Comparison of ENCODE assay signal across 22 cellular contexts in the genomic region with DNA sequence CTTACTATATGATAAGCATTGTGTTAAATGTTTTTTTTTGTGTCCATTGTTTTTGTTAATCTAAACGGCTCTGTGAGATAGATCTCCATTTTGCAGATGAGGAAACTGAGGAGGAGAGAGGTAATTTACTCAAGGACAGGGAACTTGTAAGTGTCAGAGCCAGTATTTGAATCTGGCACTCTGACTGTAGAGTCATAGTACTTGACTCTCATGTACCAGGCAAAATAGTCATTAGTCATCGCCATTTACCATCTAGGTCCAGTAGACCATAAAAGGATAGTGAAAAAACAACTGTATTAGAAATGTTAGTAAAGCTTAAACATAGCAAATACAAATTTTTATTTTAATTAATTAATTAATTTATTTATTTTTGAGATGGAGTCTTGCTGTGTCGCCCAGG. TPM values are rescaled to one million over a fixed set of nuclear protein-coding genes. Genes with fewer than 3 reads are reported as not detected.
DNase-seq lines count a peak whose midpoint lies in the region; ATAC-seq and TF ChIP-seq lines count a peak whose summit lies in the region.
"Had no signal": no experiment of that assay in that cellular context is flagged by ENCODE, and none has a peak within 500 bp of the region (broad histone marks: within the 10 kb centered on the region; RNA-seq: fewer than 3 reads in every experiment).

No MANE protein-coding gene starts in this region.

- peak overlapping the region; percentile 11 for H3K27ac Mint-ChIP-seq in activated T-cell treated with anti-CD3 and anti-CD28 coated beads, Interleukin-2, amount 50 U/mL, for 24 hours
- H3K27ac Mint-ChIP-seq: activated naive CD4-positive, alpha-beta T cell treated with anti-CD3 and anti-CD28 coated beads, Interleukin-2, amount 50 U/mL, for 72 hours had no signal

- no peak for DNase-seq in activated T-cell treated with anti-CD3 and anti-CD28 coated beads, Interleukin-2, amount 50 U/mL, for 24 hours
- no peak for DNase-seq in activated T-cell treated with anti-CD3 and anti-CD28 coated beads, Interleukin-2, amount 50 U/mL, for 4 hours
- DNase-seq in NCI-H226, result peak; percentile 5
- DNase-seq in epithelial cell of esophagus (ENCODE audit: low read depth), result peak; percentile 58
- peak; percentile 80 for DNase-seq in renal cortical epithelial cell (ENCODE audit: low read depth)
- no peak for DNase-seq in stimulated activated CD4-positive, alpha-beta T cell treated with anti-CD3 and anti-CD28 coated beads, Interleukin-4, amount 100 ng/mL, for 1 hour
- no peak for DNase-seq in HT-29 (ENCODE audit: low spot score)
- DNase-seq: activated T-cell treated with anti-CD3 and anti-CD28 coated beads for 4 hours; brain microvascular endothelial cell; CD4-positive, CD25-positive, alpha-beta regulatory T cell; cortex of kidney; DMS79 treated with DMSO at 0.1 percent for 48 hours; glutamatergic neuron; NCI-H1092 treated with DMSO at 0.1 percent for 48 hours; occipital lobe; RPMI8226; stimulated activated naive CD4-positive, alpha-beta T cell treated with Interleukin-2 at 50 U/mL for 16 hours; upper lobe of left lung had no signal

- no peak for ATAC-seq in activated T-cell treated with anti-CD3 and anti-CD28 coated beads, Interleukin-2, amount 50 U/mL, for 4 hours
- ATAC-seq in GM21360 (IDR thresholded peaks at IDR 0.05; ENCODE audit: unreplicated experiment), result no peak
- ATAC-seq: activated naive CD4-positive, alpha-beta T cell treated with anti-CD3 and anti-CD28 coated beads, Interleukin-2, amount 50 U/mL, for 72 hours had no signal

- H3K4me1 Mint-ChIP-seq in activated T-cell treated with anti-CD3 and anti-CD28 coated beads, Interleukin-2, amount 50 U/mL, for 24 hours (ENCODE audit: low read depth), result peaks cover 54% of the 10 kb centered on the region
- H3K4me1 Mint-ChIP-seq in activated T-cell treated with anti-CD3 and anti-CD28 coated beads, Interleukin-2, amount 50 U/mL, for 4 hours (ENCODE audit: low read depth), result peaks cover 45% of the 10 kb centered on the region

- H3K4me3 ChIP-seq in epithelial cell of esophagus (ENCODE audit: low read length), result no peak overlapping the region
- H3K4me3 ChIP-seq: HAP-1, right atrium auricular region, upper lobe of left lung had no signal

- no peaks in the 10 kb centered on the region for H3K27me3 Mint-ChIP-seq in activated T-cell treated with anti-CD3 and anti-CD28 coated beads, Interleukin-2, amount 50 U/mL, for 24 hours
- no peaks in the 10 kb centered on the region for H3K27me3 Mint-ChIP-seq in activated T-cell treated with anti-CD3 and anti-CD28 coated beads, Interleukin-2, amount 50 U/mL, for 4 hours (ENCODE audit: low read depth)
- H3K27me3 Mint-ChIP-seq: CD4-positive, CD25-positive, alpha-beta regulatory T cell had no signal

- no peak for TF ChIP-seq CTCF in epithelial cell of esophagus (IDR thresholded peaks at IDR 0.05; ENCODE audit: insufficient read depth, low read depth, low read length, missing control alignments)

- peaks cover 75% of the 10 kb centered on the region for H3K36me3 Mint-ChIP-seq in activated T-cell treated with anti-CD3 and anti-CD28 coated beads, Interleukin-2, amount 50 U/mL, for 24 hours (ENCODE audit: low read depth)
- peaks cover 24% of the 10 kb centered on the region for H3K36me3 Mint-ChIP-seq in activated T-cell treated with anti-CD3 and anti-CD28 coated beads, Interleukin-2, amount 50 U/mL, for 4 hours (ENCODE audit: insufficient read depth)

- H3K4me3 Mint-ChIP-seq in activated T-cell treated with anti-CD3 and anti-CD28 coated beads, Interleukin-2, amount 50 U/mL, for 24 hours, result no peak overlapping the region
- H3K4me3 Mint-ChIP-seq in activated T-cell treated with anti-CD3 and anti-CD28 coated beads, Interleukin-2, amount 50 U/mL, for 4 hours, result no peak overlapping the region

- no peaks in the 10 kb centered on the region for H3K9me3 Mint-ChIP-seq in activated T-cell treated with anti-CD3 and anti-CD28 coated beads, Interleukin-2, amount 50 U/mL, for 24 hours
- H3K9me3 Mint-ChIP-seq in activated T-cell treated with anti-CD3 and anti-CD28 coated beads, Interleukin-2, amount 50 U/mL, for 4 hours, result no peaks in the 10 kb centered on the region
- H3K9me3 Mint-ChIP-seq: activated naive CD4-positive, alpha-beta T cell treated with anti-CD3 and anti-CD28 coated beads, Interleukin-2, amount 50 U/mL, for 72 hours had no signal

RNA-seq across cellular contexts. Expression of gene PSMD14, which starts 4.8 kb away (rescaled TPM):
- total RNA-seq in activated T-cell treated with anti-CD3 and anti-CD28 coated beads, Interleukin-2, amount 50 U/mL, for 4 hours, result 100 to 1,000 TPM; 122 to 143 (median 133) TPM
- 107 and 163 TPM in 2 replicates for total RNA-seq in renal cortical epithelial cell
- total RNA-seq in HT-29 (2014; rRNA removed; shearing (Covaris generic)), result 49.5 and 53.8 TPM in 2 replicates

Comparison
In these comparisons a context has a peak if more than half of its experiments do, and no peak if none do; other contexts are left out.
1. DNase-seq: peak in NCI-H226 (single experiment), epithelial cell of esophagus (single experiment) and renal cortical epithelial cell (single experiment); none in activated T-cell treated with anti-CD3 and anti-CD28 coated beads, Interleukin-2, amount 50 U/mL, for 24 hours (single experiment), activated T-cell treated with anti-CD3 and anti-CD28 coated beads, Interleukin-2, amount 50 U/mL, for 4 hours (single experiment), stimulated activated CD4-positive, alpha-beta T cell treated with anti-CD3 and anti-CD28 coated beads, Interleukin-4, amount 100 ng/mL, for 1 hour (single experiment) and HT-29 (single experiment).